In the genomic region with DNA sequence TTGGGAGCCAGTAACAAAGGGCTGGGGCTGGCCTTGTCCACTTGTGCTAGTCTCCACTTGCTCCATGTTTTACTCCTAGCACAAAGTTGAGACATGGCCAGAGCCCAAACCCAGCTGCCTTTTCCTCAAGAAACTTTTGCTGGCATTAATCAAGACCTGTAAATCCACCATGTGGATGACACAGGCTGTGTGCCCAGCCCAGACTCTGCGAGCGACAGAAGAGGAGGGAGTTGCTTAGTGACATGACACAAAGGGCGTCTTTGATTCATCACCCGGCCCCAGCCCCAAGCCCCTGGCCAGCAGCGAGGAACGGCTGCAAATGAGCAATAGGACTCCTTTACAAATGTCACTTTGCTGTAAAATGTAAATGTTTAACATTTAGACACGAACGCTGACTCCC, we compare ENCODE assay signal across 16 cellular contexts.
DNase-seq lines count a peak whose midpoint lies in the region; ATAC-seq and TF ChIP-seq lines count a peak whose summit lies in the region.
"Had no signal": no experiment of that assay in that cellular context is flagged by ENCODE, and none has a peak within 500 bp of the region (broad histone marks: within the 10 kb centered on the region; RNA-seq: fewer than 3 reads in every experiment).

No MANE protein-coding gene starts in this region.

- H3K4me3 Mint-ChIP-seq in brain: peak overlapping the region; percentile 17 to 39 (median 26)
- H3K4me3 Mint-ChIP-seq in glutamatergic neuron (ENCODE audit: unreplicated experiment): no peak overlapping the region

- H3K27me3 Mint-ChIP-seq in brain (peaks cover 23% of the 10 kb centered on the region), glutamatergic neuron (ENCODE audit: unreplicated experiment) (peaks cover 3% of the 10 kb centered on the region)

- DNase-seq in G401 (ENCODE audit: low spot score): peak; percentile 25
- peak; percentile 84 to 86 for DNase-seq in hippocampal formation (lab: John Stamatoyannopoulos, UW)
- DNase-seq in occipital lobe (lab: John Stamatoyannopoulos, UW): peak; percentile 73
- DNase-seq in glutamatergic neuron: no peak
- DNase-seq in activated CD4-positive, alpha-beta T cell treated with anti-CD3 and anti-CD28 coated beads, Interleukin-2, amount 50 U/mL, for 1 hour: no peak
- no peak for DNase-seq in left colon
- DNase-seq: activated CD4-positive, alpha-beta T cell treated with anti-CD3 and anti-CD28 coated beads, Interleukin-2, amount 50 U/mL, for 48 hours; activated naive CD4-positive, alpha-beta T cell treated with Interleukin-2 at 50 U/mL for 16 hours; NCI-H1105 treated with DMSO at 0.1 percent for 48 hours; OCI-M1; stomach; T-helper 2 cell; WERI-Rb-1 had no signal

- peaks cover 0 to 7% (median under 1%) of the 10 kb centered on the region in 5 experiments for H3K9me3 Mint-ChIP-seq in brain
- no peaks in the 10 kb centered on the region for H3K9me3 Mint-ChIP-seq in glutamatergic neuron (ENCODE audit: unreplicated experiment)

- intact Hi-C loops in left colon (cut with DNase I, micrococcal nuclease): no loop called here

- H3K4me1 Mint-ChIP-seq in brain (peaks cover 40% of the 10 kb centered on the region), glutamatergic neuron (ENCODE audit: low read depth, unreplicated experiment) (peaks cover 10% of the 10 kb centered on the region)

- H3K27ac Mint-ChIP-seq in brain: peak overlapping the region; percentile 11 to 85 (median 79)
- H3K27ac Mint-ChIP-seq in glutamatergic neuron (ENCODE audit: unreplicated experiment): no peak overlapping the region

- H3K36me3 Mint-ChIP-seq in brain (no peaks in the 10 kb centered on the region), glutamatergic neuron (ENCODE audit: unreplicated experiment) (peaks cover 2% of the 10 kb centered on the region)

- no peak for ATAC-seq in left colon
- no peak for ATAC-seq in HG03039 (IDR thresholded peaks at IDR 0.05; ENCODE audit: unreplicated experiment)
- ATAC-seq: gastroesophageal sphincter had no signal

- in situ Hi-C loops in G401 (cut with HindIII; ENCODE audit: low sequenced_read_pairs): no loop called here

- TF ChIP-seq CTCF in brain (conservative IDR thresholded peaks at IDR 0.05) (no peak), glutamatergic neuron (IDR thresholded peaks at IDR 0.05; ENCODE audit: partially characterized antibody, unreplicated experiment) (no peak)

Comparison
In these comparisons a context has a peak if more than half of its experiments do, and no peak if none do; other contexts are left out.
1. DNase-seq: peak in G401 (single experiment), hippocampal formation (2 of 2) and occipital lobe (single experiment); none in glutamatergic neuron (single experiment), activated CD4-positive, alpha-beta T cell treated with anti-CD3 and anti-CD28 coated beads, Interleukin-2, amount 50 U/mL, for 1 hour (single experiment) and left colon (0 of 2).